In the genomic region with DNA sequence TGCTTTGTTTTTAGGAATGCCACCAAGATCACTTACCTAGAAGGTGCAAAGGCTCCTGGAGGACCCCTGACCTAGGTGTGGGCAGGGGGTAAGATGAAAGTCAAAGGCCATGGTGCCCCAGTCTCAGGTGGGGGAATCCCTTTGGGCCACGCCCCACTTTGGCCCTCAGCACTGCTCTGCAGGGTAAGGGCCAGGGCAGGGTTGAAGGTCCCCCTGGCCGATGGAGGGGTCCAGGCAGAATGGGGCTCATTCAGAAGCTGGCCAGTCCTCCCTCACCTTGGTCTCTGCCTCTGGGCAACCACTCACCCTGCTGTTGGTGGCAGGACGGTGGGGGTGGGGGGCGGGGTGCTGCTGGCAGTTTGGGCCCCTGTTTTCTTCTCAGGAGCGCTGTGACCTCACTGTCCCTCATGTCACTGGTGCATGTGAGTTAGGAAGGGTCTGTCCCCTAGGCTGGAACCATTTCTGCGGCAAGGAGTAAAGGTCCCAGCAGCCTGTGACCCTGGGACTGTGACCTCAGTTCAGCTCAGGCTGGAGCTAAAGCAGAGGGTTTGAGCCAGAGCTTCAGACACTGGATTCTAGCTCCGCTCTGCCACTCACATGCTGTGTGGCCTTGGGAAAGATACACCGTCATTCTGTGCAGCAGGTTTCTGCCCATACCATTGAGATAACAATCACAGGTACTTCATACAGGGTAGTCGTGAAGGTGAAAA, we compare ENCODE assay signal across 3 cellular contexts.
TF ChIP-seq lines count a peak whose summit lies in the region.

No MANE protein-coding gene starts in this region.

TF ChIP-seq in HEK293, 187 proteins besides CTCF, POLR2A, EP300 and RAD21:
- TF ChIP-seq GFI1B (tag by site-specific recombination; IDR thresholded peaks at IDR 0.05): no peak
- no peak for TF ChIP-seq ZNF549 (tag by site-specific recombination; IDR thresholded peaks at IDR 0.05)
- peak; percentile 52; the same call in 1 of the 2 replicates for TF ChIP-seq ZNF768 (tag by site-specific recombination; IDR thresholded peaks at IDR 0.05)

TF ChIP-seq in K562, 482 proteins besides CTCF, POLR2A, EP300 and RAD21:
- TF ChIP-seq KLF6 (CRISPR knock-in tag; IDR thresholded peaks at IDR 0.05; ENCODE audit: borderline replicate concordance) (no peak), CBFA2T3 (IDR thresholded peaks at IDR 0.05) (no peak), GTF2A2 (tag; IDR thresholded peaks at IDR 0.05) (no peak), SUPT5H (IDR thresholded peaks at IDR 0.05) (no peak), BCOR (IDR thresholded peaks at IDR 0.05) (peak; percentile 51; the same call in 1 of the 2 replicates), ARID1B (IDR thresholded peaks at IDR 0.05) (no peak), KDM1A (IDR thresholded peaks at IDR 0.05) (0 out of 4 replicates have a peak, but pooled peaks of 1 of the 2 experiments have one; percentile 16), ZFP36 (IDR thresholded peaks at IDR 0.05; ENCODE audit: low read depth, low read length, partially characterized antibody) (peak; percentile 22), RBBP5 (IDR thresholded peaks at IDR 0.05; ENCODE audit: borderline replicate concordance, insufficient read depth, low read length, poor library complexity, severe bottlenecking) (no peak)

TF ChIP-seq in liver, 16 proteins besides CTCF, POLR2A, EP300 and RAD21:
- TF ChIP-seq REST (IDR thresholded peaks at IDR 0.05) (peak; percentile 69), YY1 (IDR thresholded peaks at IDR 0.05) (peak; percentile 13), ZBTB33 (IDR thresholded peaks at IDR 0.05) (no peak), EGR1 (IDR thresholded peaks at IDR 0.05; ENCODE audit: low read depth in 2 of 2) (no peak), HNF4G (IDR thresholded peaks at IDR 0.05) (peak; percentile 73), GABPA (IDR thresholded peaks at IDR 0.05 in 1 of 2, conservative IDR thresholded peaks at IDR 0.05 in 1 of 2) (no peak), NR2F2 (IDR thresholded peaks at IDR 0.05) (peak; percentile 67), MAX (IDR thresholded peaks at IDR 0.05) (peak; percentile 34), TAF1 (conservative IDR thresholded peaks at IDR 0.05) (no peak), SP1 (IDR thresholded peaks at IDR 0.05) (peak; percentile 85), FOXA2 (IDR thresholded peaks at IDR 0.05) (no peak), ATF3 (IDR thresholded peaks at IDR 0.05) (no peak), RXRA (IDR thresholded peaks at IDR 0.05) (peak; percentile 94 to 95), HNF4A (conservative IDR thresholded peaks at IDR 0.05) (peak; percentile 82 to 89), FOXA1 (IDR thresholded peaks at IDR 0.05) (no peak), JUND (IDR thresholded peaks at IDR 0.05) (no peak)
